ENCODE assay signal across 8 cellular contexts in the genomic region with DNA sequence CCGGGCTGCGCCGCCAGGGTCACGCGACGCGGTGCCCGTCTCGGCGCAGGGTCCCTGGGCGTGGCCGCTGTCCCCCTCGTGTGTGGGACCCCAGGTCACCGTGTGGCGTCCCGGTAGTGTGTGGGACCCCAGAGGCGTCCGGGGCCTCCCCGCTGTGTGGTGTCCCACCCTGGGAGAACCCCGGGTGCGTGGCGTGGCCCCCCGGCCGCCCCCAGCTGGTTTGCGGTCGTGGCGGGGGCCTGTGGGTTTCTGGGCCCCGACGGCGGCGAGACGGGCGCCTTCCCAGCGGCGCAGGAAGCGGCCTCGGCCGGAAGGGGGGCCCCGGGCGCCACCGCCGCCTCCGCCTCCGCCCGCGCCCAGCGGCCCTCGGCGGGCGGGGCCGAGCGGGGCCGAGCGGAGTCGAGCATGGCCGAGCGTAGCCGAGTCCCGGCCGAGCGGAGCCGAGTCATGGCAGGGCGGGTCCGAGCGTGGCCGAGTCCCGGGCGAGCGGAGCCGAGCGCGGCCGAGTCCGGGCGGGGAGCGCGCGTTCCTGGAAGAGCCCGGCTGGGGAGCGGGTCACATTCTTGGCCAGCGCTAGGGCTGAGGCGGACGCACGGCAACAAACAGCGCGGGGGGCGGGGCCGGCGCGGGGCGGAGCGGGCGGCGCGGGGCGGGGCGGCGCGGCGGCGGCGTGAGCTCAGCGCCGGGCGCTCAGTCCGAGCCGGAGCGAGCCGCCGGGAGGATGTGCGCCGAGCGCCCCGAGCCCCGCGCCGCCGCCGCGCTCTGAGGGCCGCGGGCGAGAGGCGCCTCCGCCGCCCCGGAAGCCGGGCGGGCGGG. TPM values are rescaled to one million over a fixed set of nuclear protein-coding genes. Genes with fewer than 3 reads are reported as not detected.
DNase-seq lines count a peak whose midpoint lies in the region; ATAC-seq and TF ChIP-seq lines count a peak whose summit lies in the region.

No MANE protein-coding gene starts in this region.

- H3K9me3 ChIP-seq in CD8-positive, alpha-beta T cell (ENCODE audit: low read length) = no peaks in the 10 kb centered on the region
- H3K9me3 ChIP-seq in duodenal mucosa (ENCODE audit: control insufficient read depth in 1 of 2, low read length in 2 of 2) (no peaks in the 10 kb centered on the region), lower lobe of right lung (no peaks in the 10 kb centered on the region)

- H3K27ac Mint-ChIP-seq in CD8-positive, alpha-beta T cell = peak overlapping the region; percentile 74
- H3K27ac Mint-ChIP-seq in activated CD8-positive, alpha-beta T cell treated with anti-CD3 and anti-CD28 coated beads for 36 hours = peak overlapping the region; percentile 57

- DNase-seq in CD8-positive, alpha-beta T cell = peak; percentile 88 to 97 (median 91)
- peak; percentile 97 for DNase-seq in NCI-H82 (lab: John Stamatoyannopoulos, UW)
- peak; percentile 95 for DNase-seq in activated CD8-positive, alpha-beta T cell treated with anti-CD3 and anti-CD28 coated beads for 36 hours
- peak; percentile 97 for DNase-seq in lower lobe of right lung
- DNase-seq in stimulated activated CD4-positive, alpha-beta T cell treated with anti-CD3 and anti-CD28 coated beads, Interleukin-4, amount 100 ng/mL, for 48 hours (ENCODE audit: low read depth in 2 of 2) = peak; percentile 94

- intact Hi-C loops in CD8-positive, alpha-beta T cell (cut with DNase I, micrococcal nuclease) = loop anchor here (1.0 to 2.0 kb wide), 8 partner anchors 15 to 164 kb away; a partner anchor contains a TSS
- intact Hi-C loops in activated CD8-positive, alpha-beta T cell treated with anti-CD3 and anti-CD28 coated beads for 36 hours (cut with micrococcal nuclease) = no loop called here
- intact Hi-C loops in lower lobe of right lung (cut with DNase I) = no loop called here

- H3K9ac ChIP-seq in duodenal mucosa (ENCODE audit: low read depth in 1 of 2, low read length in 2 of 2) = peak overlapping the region; percentile 65 to 84

- H3K27ac ChIP-seq in CD8-positive, alpha-beta T cell (ENCODE audit: low read depth, low read length) = no peak overlapping the region
- peak overlapping the region; percentile 93 for H3K27ac ChIP-seq in duodenal mucosa (ENCODE audit: low read depth, low read length)
- peak overlapping the region; percentile 98 for H3K27ac ChIP-seq in lower lobe of right lung

- H3K27me3 Mint-ChIP-seq in CD8-positive, alpha-beta T cell (ENCODE audit: low read depth) = no peaks in the 10 kb centered on the region
- H3K27me3 Mint-ChIP-seq in activated CD8-positive, alpha-beta T cell treated with anti-CD3 and anti-CD28 coated beads for 36 hours = peaks cover 1% of the 10 kb centered on the region

- no peak for TF ChIP-seq CTCF in CD8-positive, alpha-beta T cell (IDR thresholded peaks at IDR 0.05)
- TF ChIP-seq CTCF in activated CD8-positive, alpha-beta T cell treated with anti-CD3 and anti-CD28 coated beads for 36 hours (IDR thresholded peaks at IDR 0.05) = no peak
- TF ChIP-seq CTCF in lower lobe of right lung (IDR thresholded peaks at IDR 0.05) = no peak

- no peaks in the 10 kb centered on the region for H3K9me3 Mint-ChIP-seq in CD8-positive, alpha-beta T cell
- H3K9me3 Mint-ChIP-seq in activated CD8-positive, alpha-beta T cell treated with anti-CD3 and anti-CD28 coated beads for 36 hours = no peaks in the 10 kb centered on the region

- CTCF ChIA-PET in CD8-positive, alpha-beta T cell (lab: Charles Lee) = interaction anchor here (0.6 kb wide), 1 partner anchor 28 kb away, joined by 3 read pairs; no protein-coding TSS in a partner anchor
- CTCF ChIA-PET in activated CD8-positive, alpha-beta T cell treated with anti-CD3 and anti-CD28 coated beads for 36 hours (lab: Charles Lee) = interaction anchor here (0.7 kb wide), 1 partner anchor 84 kb away, joined by 3 read pairs; no protein-coding TSS in a partner anchor

- H3K36me3 ChIP-seq in CD8-positive, alpha-beta T cell (ENCODE audit: insufficient read depth, low read length) = no peaks in the 10 kb centered on the region
- no peaks in the 10 kb centered on the region for H3K36me3 ChIP-seq in duodenal mucosa (ENCODE audit: control insufficient read depth in 1 of 2, insufficient read depth in 2 of 2, low read length in 2 of 2)
- no peaks in the 10 kb centered on the region for H3K36me3 ChIP-seq in lower lobe of right lung

- H3K36me3 Mint-ChIP-seq in CD8-positive, alpha-beta T cell = peaks cover 29% of the 10 kb centered on the region
- H3K36me3 Mint-ChIP-seq in activated CD8-positive, alpha-beta T cell treated with anti-CD3 and anti-CD28 coated beads for 36 hours (ENCODE audit: low read depth) = peaks cover 28% of the 10 kb centered on the region

- peaks cover 24% of the 10 kb centered on the region for H3K4me1 ChIP-seq in CD8-positive, alpha-beta T cell (ENCODE audit: insufficient read depth, low read length)
- peaks cover 25 to 44% of the 10 kb centered on the region in 2 donors for H3K4me1 ChIP-seq in duodenal mucosa (ENCODE audit: control insufficient read depth in 1 of 2, insufficient read depth in 2 of 2, low read length in 2 of 2)
- peaks cover 42% of the 10 kb centered on the region for H3K4me1 ChIP-seq in lower lobe of right lung

- POLR2A ChIA-PET in CD8-positive, alpha-beta T cell (lab: Charles Lee) = interaction anchor here (0.6 to 2.6 kb wide), 10 partner anchors 22 to 164 kb away, joined by 3 to 27 read pairs (median 6); a partner anchor contains a TSS
- POLR2A ChIA-PET in activated CD8-positive, alpha-beta T cell treated with anti-CD3 and anti-CD28 coated beads for 36 hours (lab: Charles Lee) = interaction anchor here (0.6 to 3.8 kb wide), 7 partner anchors 28 to 88 kb away, joined by 3 to 19 read pairs (median 4); a partner anchor contains a TSS

- ATAC-seq in CD8-positive, alpha-beta T cell = peak; percentile 70
- ATAC-seq in GM19455 (IDR thresholded peaks at IDR 0.05; ENCODE audit: unreplicated experiment) (peak; percentile 76), HG03575 (IDR thresholded peaks at IDR 0.05; ENCODE audit: extremely low read depth, insufficient number of reproducible peaks, low FRiP score, unreplicated experiment) (peak; percentile 59), lower lobe of right lung (peak; percentile 91 to 95)
- peak; percentile 93 for ATAC-seq in activated CD8-positive, alpha-beta T cell treated with anti-CD3 and anti-CD28 coated beads for 36 hours

- H3K4me3 Mint-ChIP-seq in CD8-positive, alpha-beta T cell = peak overlapping the region; percentile 68
- peak overlapping the region; percentile 54 for H3K4me3 Mint-ChIP-seq in activated CD8-positive, alpha-beta T cell treated with anti-CD3 and anti-CD28 coated beads for 36 hours

- peaks cover 21% of the 10 kb centered on the region for H3K4me1 Mint-ChIP-seq in CD8-positive, alpha-beta T cell (ENCODE audit: low read depth)
- peaks cover 12% of the 10 kb centered on the region for H3K4me1 Mint-ChIP-seq in activated CD8-positive, alpha-beta T cell treated with anti-CD3 and anti-CD28 coated beads for 36 hours (ENCODE audit: low read depth)

- no peaks in the 10 kb centered on the region for H3K27me3 ChIP-seq in CD8-positive, alpha-beta T cell (ENCODE audit: insufficient read depth, low read length)
- H3K27me3 ChIP-seq in duodenal mucosa (ENCODE audit: control insufficient read depth in 1 of 2, insufficient read depth in 2 of 2, low read length in 2 of 2) = no peaks in the 10 kb centered on the region
- no peaks in the 10 kb centered on the region for H3K27me3 ChIP-seq in lower lobe of right lung (ENCODE audit: low read depth)

- H3K4me3 ChIP-seq in CD8-positive, alpha-beta T cell (ENCODE audit: low read depth, low read length) = no peak overlapping the region
- H3K4me3 ChIP-seq in duodenal mucosa (ENCODE audit: low read depth in 1 of 2, low read length in 2 of 2) (peak overlapping the region; percentile 58 to 77), lower lobe of right lung (peak overlapping the region; percentile 61)

RNA-seq across cellular contexts. Expression of a gene that starts 0.6 kb away (rescaled TPM):
- total RNA-seq in CD8-positive, alpha-beta T cell = 100 to 1,000 TPM; 361 to 383 TPM
- 10 to 100 TPM; 27.5 to 28.3 TPM for total RNA-seq in activated CD8-positive, alpha-beta T cell treated with anti-CD3 and anti-CD28 coated beads for 36 hours
- 90.0 TPM for total RNA-seq in lower lobe of right lung

RNA-seq across cellular contexts. Expression of a gene that starts 33.0 kb away (rescaled TPM):
- total RNA-seq in CD8-positive, alpha-beta T cell = 10 to 100 TPM; 53.6 to 61.1 TPM
- 10 to 100 TPM; 64.7 to 71.7 TPM for total RNA-seq in activated CD8-positive, alpha-beta T cell treated with anti-CD3 and anti-CD28 coated beads for 36 hours
- total RNA-seq in lower lobe of right lung = 50.9 TPM

Comparison
In these comparisons a context has a peak if more than half of its experiments do, and no peak if none do; other contexts are left out.
1. intact Hi-C loops: an anchor here in CD8-positive, alpha-beta T cell (1.0 to 2.0 kb wide); none called in activated CD8-positive, alpha-beta T cell treated with anti-CD3 and anti-CD28 coated beads for 36 hours and lower lobe of right lung.